In genomic region chr1:53015508-53015860, GRCh38 we compare ENCODE assay signal across 8 cellular contexts. TPM values are rescaled to one million over a fixed set of nuclear protein-coding genes. Genes with fewer than 3 reads are reported as not detected.
DNase-seq lines count a peak whose midpoint lies in the region; ATAC-seq and TF ChIP-seq lines count a peak whose summit lies in the region.

No MANE protein-coding gene starts in this region.

- peak overlapping the region; percentile 95 for H2AK9ac ChIP-seq in IMR-90 (replicated peaks; ENCODE audit: low read depth, low read length, poor library complexity)

- H2BK20ac ChIP-seq in IMR-90 (ENCODE audit: low read depth, low read length) = no peak overlapping the region; the same call in 1 of the 2 replicates

- H3K56ac ChIP-seq in IMR-90 (ENCODE audit: extremely low read depth, insufficient read depth, low read length) = peak overlapping the region; percentile 88; the same call in 1 of the 2 replicates

- peak overlapping the region; percentile 89 for H3K27ac Mint-ChIP-seq in central memory CD8-positive, alpha-beta T cell (ENCODE audit: low read depth)

- dilution Hi-C loops in IMR-90 (cut with HindIII; ENCODE audit: low sequenced_read_pairs, unreplicated experiment) = no loop called here

- peak overlapping the region; percentile 50; the same call in 1 of the 2 replicates for H4K91ac ChIP-seq in IMR-90 (ENCODE audit: insufficient read depth, low read depth, low read length)

- H3K4me1 Mint-ChIP-seq in central memory CD8-positive, alpha-beta T cell = peaks cover 25% of the 10 kb centered on the region

- peak overlapping the region; percentile 42; the same call in 1 of the 3 replicates for H2BK15ac ChIP-seq in IMR-90 (ENCODE audit: low read depth, low read length)

- no peak for DNase-seq in IMR-90
- DNase-seq in central memory CD8-positive, alpha-beta T cell (ENCODE audit: low spot score in 2 of 2) = no peak
- no peak for DNase-seq in activated effector memory CD4-positive, alpha-beta T cell treated with Interleukin-2 at 50 U/mL for 16 hours
- no peak for DNase-seq in NCI-H187 treated with DMSO at 0.1 percent for 48 hours (lab: John Stamatoyannopoulos, UW)
- DNase-seq in central memory CD4-positive, alpha-beta T cell = no peak
- DNase-seq in effector CD8-positive, alpha-beta T cell (lab: John Stamatoyannopoulos, UW) = no peak

- no peak overlapping the region for H3K27ac ChIP-seq in ACC112 (ENCODE audit: low read depth, low read length)
- peak overlapping the region; percentile 21 for H3K27ac ChIP-seq in IMR-90 (ENCODE audit: insufficient read depth, low read length)

- H3K27me3 ChIP-seq in ACC112 (ENCODE audit: insufficient read depth, low read length) (no peaks in the 10 kb centered on the region), IMR-90 (ENCODE audit: control insufficient read depth, insufficient read depth, low read length) (no peaks in the 10 kb centered on the region), mucosa of stomach (ENCODE audit: control insufficient read depth, insufficient read depth, low read length) (no peaks in the 10 kb centered on the region)

- peak overlapping the region; percentile 20 for H3K23ac ChIP-seq in IMR-90 (ENCODE audit: low read depth, low read length)

- H2BK5ac ChIP-seq in IMR-90 (ENCODE audit: low read depth, low read length, poor library complexity, severe bottlenecking) = peak overlapping the region; percentile 70

- H3K9me3 Mint-ChIP-seq in central memory CD8-positive, alpha-beta T cell = no peaks in the 10 kb centered on the region

- peak overlapping the region; percentile 4; the same call in 1 of the 2 replicates for H3K18ac ChIP-seq in IMR-90 (ENCODE audit: low read depth, low read length)

- no peak for TF ChIP-seq RAD21 in IMR-90 (IDR thresholded peaks at IDR 0.05; ENCODE audit: low read length)

- H3K27me3 Mint-ChIP-seq in central memory CD8-positive, alpha-beta T cell = no peaks in the 10 kb centered on the region

- no peak for ATAC-seq in IMR-90 (ENCODE audit: low read depth)
- ATAC-seq in central memory CD8-positive, alpha-beta T cell (replicated peaks; ENCODE audit: extremely low read depth, poor library complexity, severe bottlenecking) = no peak

- POLR2A ChIA-PET in IMR-90 (lab: Charles Lee; ENCODE audit: unreplicated experiment) = no interaction called here

- peak overlapping the region; percentile 48 to 84; a peak in 3 of 4 replicates for H4K8ac ChIP-seq in IMR-90 (ENCODE audit: low read depth in 2 of 2, low read length in 2 of 2)

- intact Hi-C loops in IMR-90 (cut with micrococcal nuclease) = loop anchor here (5.0 kb wide), 1 partner anchor 172 kb away; no protein-coding TSS in a partner anchor

- H3K9ac ChIP-seq in IMR-90 (ENCODE audit: low read depth, low read length) (peak overlapping the region; percentile 87), mucosa of stomach (ENCODE audit: low read length) (peak overlapping the region; percentile 71)

- H3K36me3 ChIP-seq in ACC112 (ENCODE audit: insufficient read depth, low read length) (no peaks in the 10 kb centered on the region), IMR-90 (ENCODE audit: control insufficient read depth, insufficient read depth, low read length) (peaks cover 3% of the 10 kb centered on the region; the same call in 1 of the 2 replicates), mucosa of stomach (ENCODE audit: control insufficient read depth, insufficient read depth, low read length) (no peaks in the 10 kb centered on the region)

- peaks cover 24% of the 10 kb centered on the region for H3K79me2 ChIP-seq in ACC112 (ENCODE audit: control insufficient read depth, insufficient read depth, low read length, unreplicated experiment)

- H3K36me3 Mint-ChIP-seq in central memory CD8-positive, alpha-beta T cell (ENCODE audit: insufficient read depth) = peaks cover 2% of the 10 kb centered on the region

- H4K5ac ChIP-seq in IMR-90 (ENCODE audit: low read depth, low read length) = peak overlapping the region; percentile 24; the same call in 1 of the 2 replicates

- peak overlapping the region; percentile 94 for H3K4me3 ChIP-seq in ACC112 (ENCODE audit: low read depth, low read length)
- H3K4me3 ChIP-seq in IMR-90 (ENCODE audit: insufficient read depth, low read depth, low read length) = peak overlapping the region; percentile 51
- H3K4me3 ChIP-seq in mucosa of stomach (ENCODE audit: low read length) = peak overlapping the region; percentile 65

- H3K14ac ChIP-seq in IMR-90 (replicated peaks; ENCODE audit: low read depth, low read length) = peak overlapping the region; percentile 8

- WGBS in IMR-90 (ENCODE audit: extremely low coverage in 2 of 2, insufficient read length in 1 of 2), 2 experiments = no CpG with 5 or more reads among the region's 3 CpGs

- no peak for TF ChIP-seq CTCF in IMR-90 (conservative IDR thresholded peaks at IDR 0.05; ENCODE audit: low read depth, low read length)

- no peak for TF ChIP-seq POLR2A in IMR-90 (IDR thresholded peaks at IDR 0.05; ENCODE audit: low read depth, low read length)

- peak overlapping the region; percentile 2 for H2BK120ac ChIP-seq in IMR-90 (ENCODE audit: low read depth, low read length)

- in situ Hi-C loops in IMR-90 (cut with MboI; ENCODE audit: low sequenced_read_pairs) = no loop called here

- H3K4ac ChIP-seq in IMR-90 (ENCODE audit: low read depth, low read length) = peak overlapping the region; percentile 74

- H3K4me1 ChIP-seq in ACC112 (ENCODE audit: control insufficient read depth, insufficient read depth, low read length, unreplicated experiment) (peaks cover 9% of the 10 kb centered on the region), IMR-90 (ENCODE audit: control insufficient read depth, insufficient read depth, low read length) (no peaks in the 10 kb centered on the region), mucosa of stomach (ENCODE audit: control insufficient read depth, insufficient read depth, low read length) (peaks cover 9% of the 10 kb centered on the region)

- no peaks in the 10 kb centered on the region for H3K9me1 ChIP-seq in IMR-90 (ENCODE audit: insufficient read depth, low read length)

- peak overlapping the region; percentile 64 for H2AK5ac ChIP-seq in IMR-90 (ENCODE audit: low read depth, low read length)

- H3K4me3 Mint-ChIP-seq in central memory CD8-positive, alpha-beta T cell = peak overlapping the region; percentile 91

- H3K79me1 ChIP-seq in IMR-90 (ENCODE audit: low read depth in 1 of 2, low read length in 2 of 2) = peaks cover 20 to 41% of the 10 kb centered on the region in 2 experiments

- H2AFZ ChIP-seq in ACC112 (ENCODE audit: low read length, unreplicated experiment) (peak overlapping the region; percentile 69), IMR-90 (replicated peaks; ENCODE audit: low read length, poor library complexity) (peak overlapping the region; percentile 4)

- no TSS peak for BruUV-seq in IMR-90 (replicated peaks; lab: Mats Ljungman, UMichigan)

- H4K20me1 ChIP-seq in IMR-90 (ENCODE audit: insufficient read depth, low read length) = no peaks in the 10 kb centered on the region

- peak overlapping the region; percentile 98 for H3K4me2 ChIP-seq in IMR-90 (ENCODE audit: low read depth, low read length)

- H3K9me3 ChIP-seq in IMR-90 (ENCODE audit: control insufficient read depth, insufficient read depth, low read length) = no peaks in the 10 kb centered on the region
- no peaks in the 10 kb centered on the region for H3K9me3 ChIP-seq in mucosa of stomach (ENCODE audit: control insufficient read depth, low read length)

- CTCF ChIA-PET in IMR-90 (lab: Yijun Ruan, JAX) = interaction anchor here (0.6 kb wide), 1 partner anchor 198 kb away, joined by 6 read pairs; no protein-coding TSS in a partner anchor

TF ChIP-seq in IMR-90, 13 proteins besides CTCF, POLR2A, EP300 and RAD21:
- TF ChIP-seq MXI1 (IDR thresholded peaks at IDR 0.05; ENCODE audit: borderline replicate concordance, low read depth, low read length) (no peak), FOS (IDR thresholded peaks at IDR 0.05; ENCODE audit: low read depth, low read length) (no peak), MAZ (IDR thresholded peaks at IDR 0.05; ENCODE audit: borderline replicate concordance, low read depth, low read length) (no peak), RFX5 (IDR thresholded peaks at IDR 0.05; ENCODE audit: low read depth, low read length) (no peak), RCOR1 (IDR thresholded peaks at IDR 0.05; ENCODE audit: insufficient replicate concordance, low read length) (no peak), CEBPB (IDR thresholded peaks at IDR 0.05; ENCODE audit: low read depth, low read length) (no peak), SMC3 (IDR thresholded peaks at IDR 0.05; ENCODE audit: low read depth, low read length) (no peak), MAFK (IDR thresholded peaks at IDR 0.05; ENCODE audit: low read depth, low read length) (no peak), CHD1 (IDR thresholded peaks at IDR 0.05; ENCODE audit: low read depth, low read length) (no peak), USF2 (IDR thresholded peaks at IDR 0.05; ENCODE audit: low read depth, low read length) (no peak), NFE2L2 (IDR thresholded peaks at IDR 0.05; ENCODE audit: low read depth, low read length) (no peak), BHLHE40 (IDR thresholded peaks at IDR 0.05; ENCODE audit: low read depth, low read length) (no peak)
- TF ChIP-seq, protein P1, sequence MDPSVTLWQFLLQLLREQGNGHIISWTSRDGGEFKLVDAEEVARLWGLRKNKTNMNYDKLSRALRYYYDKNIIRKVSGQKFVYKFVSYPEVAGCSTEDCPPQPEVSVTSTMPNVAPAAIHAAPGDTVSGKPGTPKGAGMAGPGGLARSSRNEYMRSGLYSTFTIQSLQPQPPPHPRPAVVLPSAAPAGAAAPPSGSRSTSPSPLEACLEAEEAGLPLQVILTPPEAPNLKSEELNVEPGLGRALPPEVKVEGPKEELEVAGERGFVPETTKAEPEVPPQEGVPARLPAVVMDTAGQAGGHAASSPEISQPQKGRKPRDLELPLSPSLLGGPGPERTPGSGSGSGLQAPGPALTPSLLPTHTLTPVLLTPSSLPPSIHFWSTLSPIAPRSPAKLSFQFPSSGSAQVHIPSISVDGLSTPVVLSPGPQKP (IDR thresholded peaks at IDR 0.05; ENCODE audit: borderline replicate concordance, low read depth, low read length) = no peak
TF ChIP-seq in IMR-90: peak in this region for 0.

RNA-seq across cellular contexts. Expression of gene PODN, which starts 46.5 kb away (rescaled TPM):
- total RNA-seq in IMR-90 (2012; rRNA removed) = 0.54 and 0.56 TPM in 2 replicates
- polyA plus RNA-seq in IMR-90 (2012; rRNA removed) = 5.4 and 6.2 TPM in 2 replicates
- 4.1 and 10.2 TPM in 2 replicates for polyA plus RNA-seq in IMR-90 (2012; cell fraction: cytosol; rRNA removed)
- 28.0 and 31.3 TPM in 2 replicates for polyA plus RNA-seq in IMR-90 (2012; cell fraction: nucleus; rRNA removed; ENCODE audit: low replicate concordance)
